In genomic region chr17:7109461-7110322, GRCh38 we compare ENCODE assay signal across 25 cellular contexts. TPM values are rescaled to one million over a fixed set of nuclear protein-coding genes. Genes with fewer than 3 reads are reported as not detected.
A peak's percentile ranks its signal among the peaks of the same experiment; 100 is the strongest.
DNase-seq lines count a peak whose midpoint lies in the region; FAIRE-seq and TF ChIP-seq lines count a peak whose summit lies in the region.
"Had no signal": no experiment of that assay in that cellular context is flagged by ENCODE, and none has a peak within 500 bp of the region (broad histone marks: within the 10 kb centered on the region; RNA-seq: fewer than 3 reads in every experiment).

No MANE protein-coding gene starts in this region.

- FAIRE-seq in GM12891 (lab: Jason Lieb, UNC), result peak; percentile 80
- FAIRE-seq: endothelial cell of umbilical vein, RCC 7860, TTC549 had no signal

- peak overlapping the region; percentile 76 for H3K18ac ChIP-seq in neuronal stem cell (ENCODE audit: low read length)

- H3K4ac ChIP-seq in neuronal stem cell (ENCODE audit: low read length), result no peak overlapping the region

- TF ChIP-seq CTCF in HEK293 (tag by site-specific recombination; IDR thresholded peaks at IDR 0.05), result no peak

- H3K4me3 Mint-ChIP-seq in dendritic cell treated with granulocyte-macrophage colony-stimulating factor and Interleukin-4, amounts not matched to agents 40 ng/mL and 50 ng/mL, for 4 days, result no peak overlapping the region
- H3K4me3 Mint-ChIP-seq: activated naive CD4-positive, alpha-beta T cell treated with anti-CD3 and anti-CD28 coated beads, Interleukin-2, amount 50 U/mL, for 24 hours; activated T-cell treated with anti-CD3 and anti-CD28 coated beads, Interleukin-2, amount 50 U/mL, for 24 hours; CD4-positive, CD25-positive, alpha-beta regulatory T cell had no signal

- H3K36me3 ChIP-seq in HEK293 (ENCODE audit: control insufficient read depth in 2 of 2, insufficient read depth in 1 of 2, low read length in 2 of 2) (no peaks in the 10 kb centered on the region), neuronal stem cell (replicated peaks in 1 of 2; ENCODE audit: control insufficient read depth in 2 of 2, insufficient read depth in 2 of 2, low read length in 2 of 2) (no peaks in the 10 kb centered on the region)
- H3K36me3 ChIP-seq: ascending aorta, neutrophil had no signal

- TF ChIP-seq POLR2A in GM12891 (IDR thresholded peaks at IDR 0.05; ENCODE audit: low read depth, low read length), result no peak

- DNase-seq in GM12891 (ENCODE audit: insufficient read length, low spot score), result no peak
- DNase-seq in neuronal stem cell (ENCODE audit: low spot score), result no peak
- DNase-seq in GDM1 (lab: John Stamatoyannopoulos, UW), result no peak
- no peak for DNase-seq in NCI-H1930 (lab: John Stamatoyannopoulos, UW)
- DNase-seq in activated CD4-positive, alpha-beta T cell treated with anti-CD3 and anti-CD28 coated beads for 1 hour, result no peak
- DNase-seq: activated CD4-positive, CD25-positive, alpha-beta regulatory T cell treated with anti-CD3 and anti-CD28 coated beads, Interleukin-2, amount 50 U/mL, for 72 hours; activated CD8-positive, alpha-beta memory T cell treated with anti-CD3 and anti-CD28 coated beads for 24 hours; activated T-cell treated with anti-CD3 and anti-CD28 coated beads, Interleukin-2, amount 50 U/mL, for 24 hours; CD4-positive, CD25-positive, alpha-beta regulatory T cell; EL; H7; Karpas-422; MV-4-11; NCI-H187; NCI-H526 treated with DMSO at 0.1 percent for 48 hours; testis had no signal

- peak overlapping the region; percentile 21 for H3K14ac ChIP-seq in neuronal stem cell (ENCODE audit: low read length)

- H3K4me1 Mint-ChIP-seq in dendritic cell treated with granulocyte-macrophage colony-stimulating factor and Interleukin-4, amounts not matched to agents 40 ng/mL and 50 ng/mL, for 4 days (ENCODE audit: low read depth), result peaks cover 42% of the 10 kb centered on the region

- H2BK120ac ChIP-seq in neuronal stem cell (ENCODE audit: low read depth, low read length), result no peak overlapping the region

- no peak overlapping the region for H4K8ac ChIP-seq in neuronal stem cell (ENCODE audit: low read depth, low read length)

- POLR2A ChIA-PET in HEK293 (lab: Yijun Ruan, JAX), result no interaction called here

- no peak overlapping the region for H3K9ac ChIP-seq in neuronal stem cell (ENCODE audit: low read depth, low read length, poor library complexity)

- no peaks in the 10 kb centered on the region for H3K79me1 ChIP-seq in neuronal stem cell (ENCODE audit: low read depth, low read length)

- H3K4me2 ChIP-seq in neuronal stem cell (ENCODE audit: insufficient read depth, low read length, poor library complexity, severe bottlenecking), result no peak overlapping the region

- peak overlapping the region; percentile 3 for H3K27ac Mint-ChIP-seq in dendritic cell treated with granulocyte-macrophage colony-stimulating factor and Interleukin-4, amounts not matched to agents 40 ng/mL and 50 ng/mL, for 4 days
- H3K27ac Mint-ChIP-seq: activated naive CD4-positive, alpha-beta T cell treated with anti-CD3 and anti-CD28 coated beads, Interleukin-2, amount 50 U/mL, for 24 hours; activated T-cell treated with anti-CD3 and anti-CD28 coated beads, Interleukin-2, amount 50 U/mL, for 24 hours; CD4-positive, CD25-positive, alpha-beta regulatory T cell had no signal

- H3K27ac ChIP-seq in HEK293 (ENCODE audit: extremely low read depth, low read depth, low read length) (no peak overlapping the region), neuronal stem cell (replicated peaks; ENCODE audit: low read length) (no peak overlapping the region)
- H3K27ac ChIP-seq: ascending aorta, neutrophil, testis had no signal

- H3K4me1 ChIP-seq in HEK293 (ENCODE audit: control insufficient read depth, insufficient read depth, low read length) (no peaks in the 10 kb centered on the region), neuronal stem cell (ENCODE audit: control insufficient read depth in 2 of 2, insufficient read depth in 1 of 2, low read depth in 1 of 2, low read length in 2 of 2) (peaks cover 2 to 5% of the 10 kb centered on the region in 2 donors)
- H3K4me1 ChIP-seq: ascending aorta, testis had no signal

- H3K23ac ChIP-seq in neuronal stem cell (ENCODE audit: low read depth, low read length, poor library complexity), result peak overlapping the region; percentile 8

- intact Hi-C loops in dendritic cell treated with granulocyte-macrophage colony-stimulating factor and Interleukin-4, amounts not matched to agents 40 ng/mL and 50 ng/mL, for 4 days (cut with micrococcal nuclease), result no loop called here

- H2BK12ac ChIP-seq in neuronal stem cell (ENCODE audit: low read length), result peak overlapping the region; percentile 63

- H3K9me3 Mint-ChIP-seq in dendritic cell treated with granulocyte-macrophage colony-stimulating factor and Interleukin-4, amounts not matched to agents 40 ng/mL and 50 ng/mL, for 4 days, result no peaks in the 10 kb centered on the region
- H3K9me3 Mint-ChIP-seq: activated naive CD4-positive, alpha-beta T cell treated with anti-CD3 and anti-CD28 coated beads, Interleukin-2, amount 50 U/mL, for 24 hours; activated T-cell treated with anti-CD3 and anti-CD28 coated beads, Interleukin-2, amount 50 U/mL, for 24 hours had no signal

- CTCF ChIA-PET in HEK293 (lab: Yijun Ruan, JAX), result interaction anchor here (1.0 to 1.2 kb wide), 2 partner anchors 57 to 63 kb away, joined by 3 to 4 read pairs; no protein-coding TSS in a partner anchor

- no peak overlapping the region for H2BK15ac ChIP-seq in neuronal stem cell (ENCODE audit: low read length)

- H2AFZ ChIP-seq in neuronal stem cell (ENCODE audit: low read length), result peak overlapping the region; percentile 51

- H3K27me3 Mint-ChIP-seq in dendritic cell treated with granulocyte-macrophage colony-stimulating factor and Interleukin-4, amounts not matched to agents 40 ng/mL and 50 ng/mL, for 4 days, result no peaks in the 10 kb centered on the region
- H3K27me3 Mint-ChIP-seq: activated naive CD4-positive, alpha-beta T cell treated with anti-CD3 and anti-CD28 coated beads, Interleukin-2, amount 50 U/mL, for 24 hours; activated T-cell treated with anti-CD3 and anti-CD28 coated beads, Interleukin-2, amount 50 U/mL, for 24 hours; CD4-positive, CD25-positive, alpha-beta regulatory T cell had no signal

- H3K27me3 ChIP-seq in neuronal stem cell (ENCODE audit: control insufficient read depth in 3 of 3, insufficient read depth in 3 of 3, low read depth in 1 of 3, low read length in 3 of 3), result no peaks in the 10 kb centered on the region
- H3K27me3 ChIP-seq: ascending aorta, testis had no signal

- peak overlapping the region; percentile 70 for H2AK5ac ChIP-seq in neuronal stem cell (ENCODE audit: low read depth, low read length)

- H3K4me3 ChIP-seq in HEK293 (ENCODE audit: low read depth, low read length) (no peak overlapping the region), neuronal stem cell (ENCODE audit: low read length in 2 of 2) (no peak overlapping the region)
- H3K4me3 ChIP-seq: ascending aorta, lung, testis had no signal

- 100% methylated on average over 2 of the region's 10 CpGs; no CpG with 5 or more reads in 1 of the 2 donors for WGBS in neuronal stem cell (ENCODE audit: extremely low coverage in 2 of 2, insufficient read length in 2 of 2, insufficient replicate concordance in 1 of 2), 2 donors

- H4K91ac ChIP-seq in neuronal stem cell (ENCODE audit: low read depth, low read length, poor library complexity), result no peak overlapping the region

- H3K9me3 ChIP-seq in HEK293 (ENCODE audit: control insufficient read depth, insufficient read depth, low read depth, low read length), result no peaks in the 10 kb centered on the region
- H3K9me3 ChIP-seq in neuronal stem cell (replicated peaks in 1 of 2; ENCODE audit: control insufficient read depth in 2 of 2, insufficient read depth in 1 of 2, low read depth in 1 of 2, low read length in 2 of 2), result peaks cover 0 to 5% of the 10 kb centered on the region in 2 donors
- H3K9me3 ChIP-seq: ascending aorta, neutrophil, testis had no signal

- peaks cover 12% of the 10 kb centered on the region for H3K36me3 Mint-ChIP-seq in dendritic cell treated with granulocyte-macrophage colony-stimulating factor and Interleukin-4, amounts not matched to agents 40 ng/mL and 50 ng/mL, for 4 days (ENCODE audit: low read depth)
- H3K36me3 Mint-ChIP-seq: activated naive CD4-positive, alpha-beta T cell treated with anti-CD3 and anti-CD28 coated beads, Interleukin-2, amount 50 U/mL, for 24 hours; CD4-positive, CD25-positive, alpha-beta regulatory T cell had no signal

- peak overlapping the region; percentile 48 for H2BK5ac ChIP-seq in neuronal stem cell (ENCODE audit: low read length)

TF ChIP-seq in GM12891, 5 proteins besides CTCF, POLR2A, EP300 and RAD21:
- TF ChIP-seq POU2F2 (IDR thresholded peaks at IDR 0.05; ENCODE audit: low read depth, low read length), result no peak
- TF ChIP-seq PAX5 (IDR thresholded peaks at IDR 0.05; ENCODE audit: insufficient read depth, low read length, severe bottlenecking), result no peak
- no peak for TF ChIP-seq TAF1 (IDR thresholded peaks at IDR 0.05; ENCODE audit: low read depth, low read length)
- TF ChIP-seq SPI1 (IDR thresholded peaks at IDR 0.05; ENCODE audit: low read depth, low read length), result no peak
- TF ChIP-seq POLR2AphosphoS5 (IDR thresholded peaks at IDR 0.05; ENCODE audit: low read depth, low read length), result no peak

TF ChIP-seq in HEK293, 187 proteins besides CTCF, POLR2A, EP300 and RAD21 (continues in another document):
- no peak for TF ChIP-seq ZNF544 (tag by site-specific recombination; IDR thresholded peaks at IDR 0.05)
- TF ChIP-seq ZFHX2 (tag by site-specific recombination; conservative IDR thresholded peaks at IDR 0.05), result peak; percentile 99
- TF ChIP-seq ZNF416 (tag by site-specific recombination; IDR thresholded peaks at IDR 0.05), result no peak
- TF ChIP-seq ZNF223 (tag by site-specific recombination; IDR thresholded peaks at IDR 0.05), result no peak
- TF ChIP-seq KLF7 (tag by site-specific recombination; IDR thresholded peaks at IDR 0.05; ENCODE audit: borderline replicate concordance), result no peak
- no peak for TF ChIP-seq ZNF335 (tag by site-specific recombination; conservative IDR thresholded peaks at IDR 0.05)
- no peak for TF ChIP-seq ZNF600 (tag by site-specific recombination; IDR thresholded peaks at IDR 0.05)
- peak; percentile 79 for TF ChIP-seq SCRT2 (tag by site-specific recombination; IDR thresholded peaks at IDR 0.05)

RNA-seq across cellular contexts. Expression of gene ASGR2, which starts 4.9 kb away (rescaled TPM):
- polyA plus RNA-seq in GM12891 (2012; ENCODE audit: low read depth, missing spikeins), result 0.15 TPM
- polyA plus RNA-seq in neuronal stem cell (2013, experiment 1 of 2), result not detected
- polyA plus RNA-seq in neuronal stem cell (2013, experiment 2 of 2), result 0.03 TPM
- polyA plus RNA-seq: CD4-positive, CD25-positive, alpha-beta regulatory T cell; endothelial cell of umbilical vein had no signal

RNA-seq across cellular contexts. Expression of gene CLEC10A, which starts 29.6 kb away (rescaled TPM):
- not detected for polyA plus RNA-seq in GM12891 (2012; ENCODE audit: low read depth, missing spikeins)
- polyA plus RNA-seq in neuronal stem cell (2013, experiment 1 of 2), result not detected
- not detected for polyA plus RNA-seq in neuronal stem cell (2013, experiment 2 of 2)
- polyA plus RNA-seq: CD4-positive, CD25-positive, alpha-beta regulatory T cell had no signal
